In the genomic region with DNA sequence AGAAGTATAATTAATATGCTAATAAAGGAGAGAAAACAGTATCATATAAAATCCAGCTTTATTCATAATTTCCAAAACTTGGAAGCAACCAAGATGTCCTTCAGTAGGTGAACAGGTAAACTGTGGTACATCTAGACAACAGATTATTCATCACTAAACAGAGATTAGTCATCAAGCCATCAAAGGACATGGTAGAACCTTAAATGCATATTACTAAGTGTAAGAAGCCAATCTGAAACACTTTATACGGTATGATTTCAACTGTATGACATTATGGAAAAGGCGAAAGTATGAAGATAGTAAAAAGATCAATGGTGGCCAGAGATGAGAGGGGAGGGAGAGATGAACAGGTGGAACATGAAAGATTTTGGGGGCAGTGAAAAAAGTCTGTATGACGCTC, we compare ENCODE assay signal across 28 cellular contexts.
"Had no signal": no experiment of that assay in that cellular context is flagged by ENCODE, and none has a peak within 500 bp of the region (broad histone marks: within the 10 kb centered on the region; RNA-seq: fewer than 3 reads in every experiment).

No MANE protein-coding gene starts in this region.

- ATAC-seq: foreskin keratinocyte; gastroesophageal sphincter; heart left ventricle; left lobe of liver; naive thymus-derived CD4-positive, alpha-beta T cell; psoas muscle; right cardiac atrium; stimulated activated effector memory CD8-positive, alpha-beta T cell treated with anti-CD3 and anti-CD28 coated beads, Interleukin-12 subunit alpha, Interleukin-12 subunit beta, amount 100 ng/mL, for 72 hours; upper lobe of right lung had no signal

- H3K27me3 Mint-ChIP-seq: naive thymus-derived CD4-positive, alpha-beta T cell had no signal

- H3K9me3 Mint-ChIP-seq: neural progenitor cell; stimulated activated effector memory CD8-positive, alpha-beta T cell treated with anti-CD3 and anti-CD28 coated beads, Interleukin-12 subunit alpha, Interleukin-12 subunit beta, amount 100 ng/mL, for 72 hours had no signal

- H3K27me3 ChIP-seq: esophagus muscularis mucosa, foreskin keratinocyte, gastroesophageal sphincter, heart left ventricle, hepatocyte, neural progenitor cell, ovary, sigmoid colon, transverse colon, upper lobe of right lung, uterus had no signal

- H3K4me3 ChIP-seq: coronary artery, esophagus muscularis mucosa, gastroesophageal sphincter, heart left ventricle, hepatocyte, neural progenitor cell, ovary, psoas muscle, sigmoid colon, transverse colon, upper lobe of right lung, uterus had no signal

- H3K27ac Mint-ChIP-seq: nephron; neural progenitor cell; stimulated activated effector memory CD8-positive, alpha-beta T cell treated with anti-CD3 and anti-CD28 coated beads, Interleukin-12 subunit alpha, Interleukin-12 subunit beta, amount 100 ng/mL, for 72 hours had no signal

- H3K4me1 Mint-ChIP-seq: neural progenitor cell had no signal

- H3K4me3 Mint-ChIP-seq: naive thymus-derived CD4-positive, alpha-beta T cell; nephron; neural progenitor cell; stimulated activated effector memory CD8-positive, alpha-beta T cell treated with anti-CD3 and anti-CD28 coated beads, Interleukin-12 subunit alpha, Interleukin-12 subunit beta, amount 100 ng/mL, for 72 hours had no signal

- H3K9me3 ChIP-seq: esophagus muscularis mucosa, gastroesophageal sphincter, heart left ventricle, ovary, psoas muscle, sigmoid colon, transverse colon, upper lobe of right lung, uterus had no signal

- H3K36me3 ChIP-seq: esophagus muscularis mucosa, gastroesophageal sphincter, heart left ventricle, neural progenitor cell, ovary, sigmoid colon, transverse colon, upper lobe of right lung, uterus had no signal

- DNase-seq: dermis blood vessel endothelial cell; effector memory CD4-positive, alpha-beta T cell; foreskin keratinocyte; heart left ventricle; kidney; mesendoderm; midbrain; naive thymus-derived CD4-positive, alpha-beta T cell; nucleus accumbens; ovary; posterior cingulate gyrus; psoas muscle; right cardiac atrium; sigmoid colon; stimulated activated CD4-positive, alpha-beta T cell treated with anti-CD3 and anti-CD28 coated beads, Interleukin-2, amount 100 ng/mL, for 24 hours; stimulated activated CD4-positive, alpha-beta T cell treated with anti-CD3 and anti-CD28 coated beads, Interleukin-4, amount 100 ng/mL, for 24 hours; stimulated activated naive CD4-positive, alpha-beta T cell treated with Interleukin-2 at 50 U/mL for 16 hours; transverse colon; upper lobe of right lung; uterus had no signal

- H3K36me3 Mint-ChIP-seq: neural progenitor cell; stimulated activated effector memory CD8-positive, alpha-beta T cell treated with anti-CD3 and anti-CD28 coated beads, Interleukin-12 subunit alpha, Interleukin-12 subunit beta, amount 100 ng/mL, for 72 hours had no signal
